10 cellular contexts compared by ENCODE assay signal in genomic region chr5:83095973-83096539, GRCh38. TPM values are rescaled to one million over a fixed set of nuclear protein-coding genes. Genes with fewer than 3 reads are reported as not detected.
DNase-seq lines count a peak whose midpoint lies in the region; ATAC-seq, FAIRE-seq and TF ChIP-seq lines count a peak whose summit lies in the region.
"Had no signal": no experiment of that assay in that cellular context is flagged by ENCODE, and none has a peak within 500 bp of the region (broad histone marks: within the 10 kb centered on the region; RNA-seq: fewer than 3 reads in every experiment).

No MANE protein-coding gene starts in this region.

- TF ChIP-seq RAD21 in IMR-90 (IDR thresholded peaks at IDR 0.05; ENCODE audit: low read length), result no peak

- H3K9ac ChIP-seq in IMR-90 (ENCODE audit: low read depth, low read length) (no peak overlapping the region), mesenchymal stem cell (ENCODE audit: low read length) (peak overlapping the region; percentile 19)

- H2AK5ac ChIP-seq in IMR-90 (ENCODE audit: low read depth, low read length) (0 out of 2 replicates have a peak overlapping the region, but pooled peaks have one; percentile 30), mesenchymal stem cell (ENCODE audit: low read length, severe bottlenecking) (peak overlapping the region; percentile 45)

- H3K18ac ChIP-seq in IMR-90 (ENCODE audit: low read depth, low read length) (no peak overlapping the region), mesenchymal stem cell (ENCODE audit: low read depth in 1 of 2, low read length in 2 of 2) (no peak overlapping the region)

- intact Hi-C loops in IMR-90 (cut with micrococcal nuclease) (no loop called here), OCI-LY7 (cut with micrococcal nuclease; ENCODE audit: unreplicated experiment) (no loop called here)

- H3K4me3 ChIP-seq in IMR-90 (ENCODE audit: insufficient read depth, low read depth, low read length) (no peak overlapping the region), bronchial epithelial cell (ENCODE audit: low read depth, low read length) (no peak overlapping the region), mesenchymal stem cell (ENCODE audit: insufficient read depth in 1 of 2, low read depth in 1 of 2, low read length in 2 of 2) (peak overlapping the region in 1 of 2 experiments; percentile 21), OCI-LY7 (ENCODE audit: low read depth, low read length, poor library complexity, severe bottlenecking) (no peak overlapping the region)

- WGBS in IMR-90 (ENCODE audit: extremely low coverage in 2 of 2, insufficient read length in 1 of 2), 2 experiments, result 0% methylated on average over 2 of the region's 5 CpGs; no CpG with 5 or more reads in 1 of the 2 experiments
- 60% methylated on average over 5 of the region's 5 CpGs for WGBS in mesenchymal stem cell

- ATAC-seq in IMR-90 (ENCODE audit: low read depth) (peak; percentile 98), HG02763 (IDR thresholded peaks at IDR 0.05; ENCODE audit: unreplicated experiment) (no peak), HG02588 (IDR thresholded peaks at IDR 0.05; ENCODE audit: unreplicated experiment) (no peak), HG03442 (IDR thresholded peaks at IDR 0.05; ENCODE audit: unreplicated experiment) (no peak)

- 0 out of 3 replicates have a peak overlapping the region, but pooled peaks have one; percentile 26 for H2BK15ac ChIP-seq in IMR-90 (ENCODE audit: low read depth, low read length)
- peak overlapping the region; percentile 36 for H2BK15ac ChIP-seq in mesenchymal stem cell (ENCODE audit: low read depth, poor library complexity, severe bottlenecking)

- H2BK120ac ChIP-seq in IMR-90 (ENCODE audit: low read depth, low read length), result peak overlapping the region; percentile 81
- H2BK120ac ChIP-seq in mesenchymal stem cell (ENCODE audit: low read depth, low read length), result no peak overlapping the region

- no peaks in the 10 kb centered on the region for H3K9me2 ChIP-seq in OCI-LY7 (ENCODE audit: insufficient read depth, low read length)

- peak overlapping the region; percentile 26; the same call in 1 of the 2 replicates for H3K56ac ChIP-seq in IMR-90 (ENCODE audit: extremely low read depth, insufficient read depth, low read length)

- H3K4ac ChIP-seq in IMR-90 (ENCODE audit: low read depth, low read length) (peak overlapping the region; percentile 73), mesenchymal stem cell (ENCODE audit: low read depth in 1 of 2, low read length in 2 of 2) (no peak overlapping the region)

- DNase-seq in Ammon's horn (ENCODE audit: low spot score) (peak; percentile 5), IMR-90 (peak; percentile 88), bronchial epithelial cell (ENCODE audit: low read depth) (peak; percentile 90), mesenchymal stem cell (peak; percentile 85), OCI-LY7 (ENCODE audit: low spot score) (no peak)
- DNase-seq: COR-L47, OCI-M1 had no signal

- TF ChIP-seq POLR2A in IMR-90 (IDR thresholded peaks at IDR 0.05; ENCODE audit: low read depth, low read length), result no peak

- H3K36me3 ChIP-seq in IMR-90 (ENCODE audit: control insufficient read depth, insufficient read depth, low read length) (no peaks in the 10 kb centered on the region), bronchial epithelial cell (ENCODE audit: control insufficient read depth, insufficient read depth, low read length) (no peaks in the 10 kb centered on the region), mesenchymal stem cell (ENCODE audit: control insufficient read depth in 1 of 2, insufficient read depth in 2 of 2, low read depth in 1 of 2, low read length in 2 of 2) (no peaks in the 10 kb centered on the region), OCI-LY7 (ENCODE audit: insufficient read depth, low read length) (no peaks in the 10 kb centered on the region)

- H3K23ac ChIP-seq in IMR-90 (ENCODE audit: low read depth, low read length) (no peak overlapping the region), mesenchymal stem cell (ENCODE audit: low read length in 2 of 2) (no peak overlapping the region)

- H3K27me3 ChIP-seq in IMR-90 (ENCODE audit: control insufficient read depth, insufficient read depth, low read length) (no peaks in the 10 kb centered on the region), bronchial epithelial cell (ENCODE audit: control insufficient read depth, insufficient read depth, low read length) (no peaks in the 10 kb centered on the region), mesenchymal stem cell (ENCODE audit: control insufficient read depth in 1 of 2, insufficient read depth in 1 of 2, low read length in 2 of 2) (no peaks in the 10 kb centered on the region)

- H4K91ac ChIP-seq in IMR-90 (ENCODE audit: insufficient read depth, low read depth, low read length) (peak overlapping the region; percentile 9; the same call in 1 of the 2 replicates), mesenchymal stem cell (ENCODE audit: low read length) (no peak overlapping the region)

- peaks cover 9% of the 10 kb centered on the region for H3K4me1 ChIP-seq in IMR-90 (ENCODE audit: control insufficient read depth, insufficient read depth, low read length)
- H3K4me1 ChIP-seq in mesenchymal stem cell (ENCODE audit: control insufficient read depth, insufficient read depth, low read depth, low read length), result peaks cover 7% of the 10 kb centered on the region
- no peaks in the 10 kb centered on the region for H3K4me1 ChIP-seq in OCI-LY7 (ENCODE audit: insufficient read depth, low read length, poor library complexity, severe bottlenecking)

- H3K27ac ChIP-seq in IMR-90 (ENCODE audit: insufficient read depth, low read length) (no peak overlapping the region; the same call in 1 of the 2 replicates), mesenchymal stem cell (ENCODE audit: low read length, poor library complexity, severe bottlenecking) (no peak overlapping the region), OCI-LY7 (ENCODE audit: low read depth, low read length, poor library complexity, severe bottlenecking) (no peak overlapping the region)

- H4K8ac ChIP-seq in IMR-90 (ENCODE audit: low read depth in 2 of 2, low read length in 2 of 2) (peak overlapping the region in 1 of 2 experiments; percentile 31; a peak in 1 of 4 replicates), mesenchymal stem cell (ENCODE audit: low read length) (no peak overlapping the region)

- H2BK12ac ChIP-seq in mesenchymal stem cell (ENCODE audit: low read length in 2 of 2), result no peak overlapping the region

- peaks cover 4 to 23% of the 10 kb centered on the region in 2 experiments; a peak in 2 of 4 replicates for H3K79me1 ChIP-seq in IMR-90 (ENCODE audit: low read depth in 1 of 2, low read length in 2 of 2)
- peaks cover 9% of the 10 kb centered on the region for H3K79me1 ChIP-seq in mesenchymal stem cell (replicated peaks; ENCODE audit: low read length, poor library complexity, severe bottlenecking)

- BruUV-seq in IMR-90 (replicated peaks; lab: Mats Ljungman, UMichigan), result no TSS peak
- BruUV-seq in OCI-LY7 (replicated peaks; lab: Mats Ljungman, UMichigan), result no TSS peak

- H2AFZ ChIP-seq in IMR-90 (replicated peaks; ENCODE audit: low read length, poor library complexity), result peak overlapping the region; percentile 76
- no peak overlapping the region for H2AFZ ChIP-seq in mesenchymal stem cell (ENCODE audit: low read depth, low read length)
- H2AFZ ChIP-seq in OCI-LY7 (ENCODE audit: low read length), result no peak overlapping the region

- dilution Hi-C loops in IMR-90 (cut with HindIII; ENCODE audit: low sequenced_read_pairs, unreplicated experiment), result no loop called here

- CTCF ChIA-PET in IMR-90 (lab: Yijun Ruan, JAX) (interaction anchor here (0.6 kb wide), 1 partner anchor 59 kb away, joined by 3 read pairs; no protein-coding TSS in a partner anchor), OCI-LY7 (lab: Charles Lee; ENCODE audit: unreplicated experiment) (no interaction called here)

- peak overlapping the region; percentile 79 for H2AK9ac ChIP-seq in IMR-90 (replicated peaks; ENCODE audit: low read depth, low read length, poor library complexity)

- in situ Hi-C loops in IMR-90 (cut with MboI; ENCODE audit: low sequenced_read_pairs), result loop anchor here (25.0 kb wide), 1 partner anchor 466 kb away; no protein-coding TSS in a partner anchor

- no peak for FAIRE-seq in bronchial epithelial cell (lab: Jason Lieb, UNC)

- peak overlapping the region; percentile 11; the same call in 1 of the 2 replicates for H3K4me2 ChIP-seq in IMR-90 (ENCODE audit: low read depth, low read length)
- H3K4me2 ChIP-seq in mesenchymal stem cell (ENCODE audit: low read length, poor library complexity, severe bottlenecking), result no peak overlapping the region
- H3K4me2 ChIP-seq in OCI-LY7 (ENCODE audit: low read length), result no peak overlapping the region

- H2BK5ac ChIP-seq in IMR-90 (ENCODE audit: low read depth, low read length, poor library complexity, severe bottlenecking) (peak overlapping the region; percentile 6), mesenchymal stem cell (ENCODE audit: low read depth, low read length, poor library complexity, severe bottlenecking) (no peak overlapping the region)

- TF ChIP-seq CTCF in IMR-90 (conservative IDR thresholded peaks at IDR 0.05; ENCODE audit: low read depth, low read length), result no peak
- no peak for TF ChIP-seq CTCF in bronchial epithelial cell (IDR thresholded peaks at IDR 0.05; ENCODE audit: insufficient read depth, low read length, severe bottlenecking)
- TF ChIP-seq CTCF in OCI-LY7 (conservative IDR thresholded peaks at IDR 0.05; ENCODE audit: low read length), result no peak

- H4K20me1 ChIP-seq in IMR-90 (ENCODE audit: insufficient read depth, low read length) (no peaks in the 10 kb centered on the region), OCI-LY7 (ENCODE audit: insufficient read depth, low read length) (no peaks in the 10 kb centered on the region)

- no peaks in the 10 kb centered on the region for H3K9me3 ChIP-seq in IMR-90 (ENCODE audit: control insufficient read depth, insufficient read depth, low read length)
- peaks cover 18% of the 10 kb centered on the region for H3K9me3 ChIP-seq in mesenchymal stem cell (ENCODE audit: control insufficient read depth, low read length)
- peaks cover 20% of the 10 kb centered on the region for H3K9me3 ChIP-seq in OCI-LY7 (ENCODE audit: low read length)

- H3K9me1 ChIP-seq in IMR-90 (ENCODE audit: insufficient read depth, low read length), result no peaks in the 10 kb centered on the region

- H2BK20ac ChIP-seq in IMR-90 (ENCODE audit: low read depth, low read length), result peak overlapping the region; percentile 76; the same call in 1 of the 2 replicates

- no peaks in the 10 kb centered on the region for H3K79me2 ChIP-seq in OCI-LY7 (ENCODE audit: insufficient read depth, low read depth, low read length)

- H3K14ac ChIP-seq in IMR-90 (replicated peaks; ENCODE audit: low read depth, low read length), result 0 out of 2 replicates have a peak overlapping the region, but pooled peaks have one; percentile 60
- H3K14ac ChIP-seq in mesenchymal stem cell (ENCODE audit: low read length in 2 of 2), result no peak overlapping the region

- no peak overlapping the region for H4K5ac ChIP-seq in IMR-90 (ENCODE audit: low read depth, low read length)

- POLR2A ChIA-PET in IMR-90 (lab: Charles Lee; ENCODE audit: unreplicated experiment), result no interaction called here
- POLR2A ChIA-PET in OCI-LY7 (lab: Charles Lee), result interaction anchor here (0.9 to 1.1 kb wide), 2 partner anchors 11 to 12 kb away, joined by 4 read pairs; no protein-coding TSS in a partner anchor

RNA-seq across cellular contexts. Expression of gene XRCC4, which starts 18.7 kb away (rescaled TPM):
- total RNA-seq in IMR-90 (2012; rRNA removed) (4.7 and 11.7 TPM in 2 replicates), bronchial epithelial cell (9.5 and 11.3 TPM in 2 replicates), OCI-LY7 (2022) (23.3 and 24.3 TPM in 2 replicates)
- polyA plus RNA-seq in IMR-90 (2012; rRNA removed), result 3.1 and 3.5 TPM in 2 replicates
- polyA plus RNA-seq in IMR-90 (2012; cell fraction: cytosol; rRNA removed), result 0.21 and 0.47 TPM in 2 replicates
- 0.75 TPM in 1 of 2 replicates, not detected in the other for polyA plus RNA-seq in IMR-90 (2012; cell fraction: nucleus; rRNA removed; ENCODE audit: low replicate concordance)
- 6.3 TPM for polyA plus RNA-seq in mesenchymal stem cell (2013, experiment 1 of 2)
- 7.2 TPM for polyA plus RNA-seq in mesenchymal stem cell (2013, experiment 2 of 2)
- total RNA-seq in OCI-LY7 (2014; rRNA removed; shearing (Covaris generic)), result 14.5 and 18.8 TPM in 2 replicates

RNA-seq across cellular contexts. Expression of gene TMEM167A, which starts 18.9 kb away (rescaled TPM):
- 34.6 and 95.8 TPM in 2 replicates for total RNA-seq in IMR-90 (2012; rRNA removed)
- 36.6 and 45.1 TPM in 2 replicates for polyA plus RNA-seq in IMR-90 (2012; rRNA removed)
- 4.4 and 5.0 TPM in 2 replicates for polyA plus RNA-seq in IMR-90 (2012; cell fraction: cytosol; rRNA removed)
- 1.6 and 19.7 TPM in 2 replicates for polyA plus RNA-seq in IMR-90 (2012; cell fraction: nucleus; rRNA removed; ENCODE audit: low replicate concordance)
- 45.0 and 51.1 TPM in 2 replicates for total RNA-seq in bronchial epithelial cell
- 76.4 TPM for polyA plus RNA-seq in mesenchymal stem cell (2013, experiment 1 of 2)
- polyA plus RNA-seq in mesenchymal stem cell (2013, experiment 2 of 2), result 83.2 TPM
- 17.6 and 20.4 TPM in 2 replicates for total RNA-seq in OCI-LY7 (2014; rRNA removed; shearing (Covaris generic))
- total RNA-seq in OCI-LY7 (2022), result 55.7 and 56.4 TPM in 2 replicates
